8 cellular contexts compared by ENCODE assay signal in genomic region chr13:95644611-95645052, GRCh38. TPM values are rescaled to one million over a fixed set of nuclear protein-coding genes. Genes with fewer than 3 reads are reported as not detected.
DNase-seq lines count a peak whose midpoint lies in the region; ATAC-seq and TF ChIP-seq lines count a peak whose summit lies in the region.

TSS of gene DZIP1 (minus strand) at chr13:95644706. CDS start at chr13:95642029, 2,677 bp downstream.

- peaks cover 10% of the 10 kb centered on the region for H3K4me1 Mint-ChIP-seq in activated CD4-positive, alpha-beta memory T cell treated with anti-CD3 and anti-CD28 coated beads, Interleukin-2, amount 10 ng/mL, durations not matched to agents 7 days and 5 days
- peaks cover 4 to 13% (median 5%) of the 10 kb centered on the region in 3 donors for H3K4me1 Mint-ChIP-seq in naive B cell

- H3K27me3 ChIP-seq in vagina = no peaks in the 10 kb centered on the region

- CTCF ChIA-PET in activated CD4-positive, alpha-beta memory T cell treated with anti-CD3 and anti-CD28 coated beads, Interleukin-2, amount 10 ng/mL, durations not matched to agents 7 days and 5 days (lab: Charles Lee) = interaction anchor here (0.8 kb wide), 1 partner anchor 21 kb away, joined by 3 read pairs; no protein-coding TSS in a partner anchor

- POLR2A ChIA-PET in activated CD4-positive, alpha-beta memory T cell treated with anti-CD3 and anti-CD28 coated beads, Interleukin-2, amount 10 ng/mL, durations not matched to agents 7 days and 5 days (lab: Charles Lee) = no interaction called here

- H3K36me3 ChIP-seq in vagina = no peaks in the 10 kb centered on the region

- H3K27me3 Mint-ChIP-seq in activated CD4-positive, alpha-beta memory T cell treated with anti-CD3 and anti-CD28 coated beads, Interleukin-2, amount 10 ng/mL, durations not matched to agents 7 days and 5 days = peaks cover 39% of the 10 kb centered on the region
- peaks cover 34 to 56% (median 36%) of the 10 kb centered on the region in 3 donors for H3K27me3 Mint-ChIP-seq in naive B cell

- intact Hi-C loops in vagina (cut with DNase I) = no loop called here

- no peaks in the 10 kb centered on the region for H3K9me3 Mint-ChIP-seq in activated CD4-positive, alpha-beta memory T cell treated with anti-CD3 and anti-CD28 coated beads, Interleukin-2, amount 10 ng/mL, durations not matched to agents 7 days and 5 days
- H3K9me3 Mint-ChIP-seq in naive B cell = peaks cover 0 to 3% (median 0%) of the 10 kb centered on the region in 7 donors

- no peak within 1 kb of the TSS for H3K27ac Mint-ChIP-seq in activated CD4-positive, alpha-beta memory T cell treated with anti-CD3 and anti-CD28 coated beads, Interleukin-2, amount 10 ng/mL, durations not matched to agents 7 days and 5 days
- H3K27ac Mint-ChIP-seq in naive B cell = no peak within 1 kb of the TSS

- H3K36me3 Mint-ChIP-seq in activated CD4-positive, alpha-beta memory T cell treated with anti-CD3 and anti-CD28 coated beads, Interleukin-2, amount 10 ng/mL, durations not matched to agents 7 days and 5 days (ENCODE audit: low read depth) = no peaks in the 10 kb centered on the region
- no peaks in the 10 kb centered on the region for H3K36me3 Mint-ChIP-seq in naive B cell

- H3K9me3 ChIP-seq in vagina = no peaks in the 10 kb centered on the region

- H3K4me3 ChIP-seq in foreskin fibroblast (ENCODE audit: low read depth in 1 of 2, low read length in 2 of 2) (peak within 1 kb of the TSS; percentile 80 to 82), vagina (peak within 1 kb of the TSS; percentile 62 to 77)

- no peak for ATAC-seq in naive B cell (ENCODE audit: low read depth in 2 of 2)

- peak within 1 kb of the TSS; percentile 61 for H3K4me3 Mint-ChIP-seq in activated CD4-positive, alpha-beta memory T cell treated with anti-CD3 and anti-CD28 coated beads, Interleukin-2, amount 10 ng/mL, durations not matched to agents 7 days and 5 days
- peak within 1 kb of the TSS; percentile 26 to 88 (median 75) for H3K4me3 Mint-ChIP-seq in naive B cell

- peaks cover 23% of the 10 kb centered on the region for H3K4me1 ChIP-seq in vagina

- peak in 1 of 2 donors; percentile 20 for TF ChIP-seq POLR2A in vagina (IDR thresholded peaks at IDR 0.05)

- H3K27ac ChIP-seq in vagina = peak within 1 kb of the TSS; percentile 74

- DNase-seq in GM03348 (ENCODE audit: low spot score) = peak; percentile 94
- peak; percentile 33 for DNase-seq in GOT3 (lab: John Stamatoyannopoulos, UW)
- DNase-seq in NCI-H2107 treated with DMSO at 0.1 percent for 48 hours (lab: John Stamatoyannopoulos, UW; ENCODE audit: unreplicated experiment) = peak; percentile 37
- DNase-seq in activated CD4-positive, alpha-beta memory T cell treated with anti-CD3 and anti-CD28 coated beads, Interleukin-2, amount 10 ng/mL, durations not matched to agents 7 days and 5 days = peak; percentile 39
- DNase-seq in foreskin fibroblast = peak; percentile 87 to 96
- DNase-seq in naive B cell = no peak
- no peak for DNase-seq in vagina (ENCODE audit: extremely low spot score in 2 of 2)
- DNase-seq in activated CD4-positive, CD25-positive, alpha-beta regulatory T cell treated with anti-CD3 and anti-CD28 coated beads, Interleukin-2, amount 50 U/mL, for 72 hours = no peak

- no peak for TF ChIP-seq CTCF in foreskin fibroblast (IDR thresholded peaks at IDR 0.05; ENCODE audit: low read depth, low read length)
- no peak for TF ChIP-seq CTCF in vagina (IDR thresholded peaks at IDR 0.05)

RNA-seq across cellular contexts. Expression of gene DZIP1, which starts in this region (rescaled TPM):
- under 1 TPM; 0.30 to 0.40 TPM for total RNA-seq in activated CD4-positive, alpha-beta memory T cell treated with anti-CD3 and anti-CD28 coated beads, Interleukin-2, amount 10 ng/mL, durations not matched to agents 7 days and 5 days
- not detected for polyA plus RNA-seq in naive B cell (ENCODE audit: low read depth in 6 of 6)
- 30.0 TPM for total RNA-seq in vagina

Comparison
In these comparisons a context has a peak if more than half of its experiments do, and no peak if none do; other contexts are left out.
1. RNA of gene DZIP1 (total RNA-seq): 30.0 TPM in vagina (single experiment); 0.30 to 0.40 TPM in activated CD4-positive, alpha-beta memory T cell treated with anti-CD3 and anti-CD28 coated beads, Interleukin-2, amount 10 ng/mL, durations not matched to agents 7 days and 5 days; every median in the first group is over 10 times any median in the second.
2. Peak in DNase-seq in activated CD4-positive, alpha-beta memory T cell treated with anti-CD3 and anti-CD28 coated beads, Interleukin-2, amount 10 ng/mL, durations not matched to agents 7 days and 5 days; RNA of the gene not detected or under 1 TPM.
3. DNase-seq: peak in GM03348 (single experiment), GOT3 (single experiment), NCI-H2107 treated with DMSO at 0.1 percent for 48 hours (single experiment) and foreskin fibroblast (2 of 2); none in naive B cell (single experiment), vagina (0 of 2) and activated CD4-positive, CD25-positive, alpha-beta regulatory T cell treated with anti-CD3 and anti-CD28 coated beads, Interleukin-2, amount 50 U/mL, for 72 hours (single experiment).